Comparison of ENCODE assay signal across 15 cellular contexts in the genomic region with DNA sequence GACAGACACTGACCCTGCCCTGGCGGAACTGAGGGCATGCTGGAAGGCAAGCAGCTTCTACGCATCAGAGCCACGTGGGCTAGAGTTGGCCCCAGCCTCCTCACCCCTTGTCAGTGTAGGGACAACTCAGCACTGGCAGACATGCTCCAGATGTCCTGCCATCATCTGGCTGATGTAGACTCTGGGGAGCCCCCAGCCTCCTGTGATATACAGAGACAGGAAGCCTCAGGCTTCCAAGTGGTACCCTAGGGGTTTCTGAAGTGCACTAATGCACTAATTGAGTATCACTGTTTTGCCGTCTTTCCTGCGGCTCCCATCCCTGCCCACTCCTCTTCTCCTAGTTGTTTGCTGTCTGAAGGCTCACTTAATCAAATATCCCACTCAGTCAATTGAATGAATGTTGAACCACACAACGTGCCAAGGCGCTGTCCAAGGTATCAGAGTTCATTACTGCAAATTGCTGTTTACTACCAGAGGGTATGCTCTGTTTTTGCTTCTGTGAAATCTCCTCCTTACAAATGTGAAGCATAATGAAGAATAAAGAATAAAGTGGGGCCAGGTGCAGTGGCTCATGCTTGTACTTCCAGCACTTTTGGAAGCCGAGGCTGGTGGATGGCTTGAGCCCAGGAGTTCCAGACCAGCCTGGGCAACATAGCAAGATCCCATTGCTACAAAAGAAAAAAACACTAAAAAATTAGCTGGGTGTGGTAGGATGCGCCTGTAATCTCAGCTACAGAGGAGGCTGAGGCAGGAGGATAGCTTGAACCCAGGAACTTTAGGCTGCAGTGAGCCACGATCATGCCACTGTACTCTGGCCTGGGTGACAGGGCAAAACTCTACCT.
A peak's percentile ranks its signal among the peaks of the same experiment; 100 is the strongest.
DNase-seq lines count a peak whose midpoint lies in the region; ATAC-seq and TF ChIP-seq lines count a peak whose summit lies in the region.
"Had no signal": no experiment of that assay in that cellular context is flagged by ENCODE, and none has a peak within 500 bp of the region (broad histone marks: within the 10 kb centered on the region; RNA-seq: fewer than 3 reads in every experiment).

No MANE protein-coding gene starts in this region.

- no peaks in the 10 kb centered on the region for H3K79me2 ChIP-seq in DND-41 (ENCODE audit: insufficient read depth, low read length)

- no peak overlapping the region for H3K4me2 ChIP-seq in DND-41 (ENCODE audit: insufficient read depth, low read length)

- no peaks in the 10 kb centered on the region for H4K20me1 ChIP-seq in DND-41 (ENCODE audit: insufficient read depth, low read length)

- H3K27ac ChIP-seq in DND-41 (ENCODE audit: low read length), result no peak overlapping the region
- no peak overlapping the region for H3K27ac ChIP-seq in thyroid gland

- H3K27me3 ChIP-seq in DND-41 (ENCODE audit: insufficient read depth, low read length, poor library complexity) (no peaks in the 10 kb centered on the region), thyroid gland (no peaks in the 10 kb centered on the region)

- TF ChIP-seq CTCF in DND-41 (IDR thresholded peaks at IDR 0.05; ENCODE audit: borderline replicate concordance, extremely low read depth, low read length, poor library complexity, severe bottlenecking) (no peak), thyroid gland (IDR thresholded peaks at IDR 0.05) (no peak)

- DNase-seq in DND-41 (peak; percentile 35), NCI-H128 (lab: John Stamatoyannopoulos, UW; ENCODE audit: unreplicated experiment) (peak; percentile 75), amniotic epithelial cell (ENCODE audit: low read depth) (peak; percentile 36), iPS-NIHi7 (ENCODE audit: extremely low spot score) (peak; percentile 33), DMS153 treated with DMSO at 0.1 percent for 48 hours (lab: John Stamatoyannopoulos, UW; ENCODE audit: unreplicated experiment) (no peak), thyroid gland (no peak)
- DNase-seq in stimulated activated naive CD4-positive, alpha-beta T cell (lab: John Stamatoyannopoulos, UW), result no peak
- DNase-seq: activated naive CD8-positive, alpha-beta T cell treated with anti-CD3 and anti-CD28 coated beads for 36 hours; CD8-positive, alpha-beta memory T cell; mammary epithelial cell; NCI-H2029; stimulated activated naive B cell treated with anti-CD40 and anti-IgM and Interleukin-4, amounts not matched to agents 10 μg/mL and 1 μg/mL and 100 μg/mL, for 72 hours; T-helper 9 cell had no signal

- no peak overlapping the region for H2AFZ ChIP-seq in DND-41 (ENCODE audit: low read depth, low read length)

- H3K36me3 ChIP-seq in DND-41 (ENCODE audit: insufficient read depth, low read length), result no peaks in the 10 kb centered on the region
- no peaks in the 10 kb centered on the region for H3K36me3 ChIP-seq in thyroid gland

- ATAC-seq in DND-41 (ENCODE audit: insufficient read depth, low read depth) (0 out of 3 replicates have a peak, but pooled peaks have one; percentile 35), GM21526 (IDR thresholded peaks at IDR 0.05; ENCODE audit: low FRiP score, unreplicated experiment) (no peak)
- ATAC-seq: Panc1; stimulated activated naive B cell treated with anti-CD40 and anti-IgM and Interleukin-4, amounts not matched to agents 10 μg/mL and 1 μg/mL and 100 μg/mL, for 72 hours had no signal

- no peaks in the 10 kb centered on the region for H3K9me3 ChIP-seq in DND-41 (ENCODE audit: insufficient read depth, low read length, severe bottlenecking)
- H3K9me3 ChIP-seq in thyroid gland, result no peaks in the 10 kb centered on the region

- H3K9ac ChIP-seq in DND-41 (ENCODE audit: low read depth, low read length), result no peak overlapping the region

- no peak overlapping the region for H3K4me3 ChIP-seq in DND-41 (ENCODE audit: low read depth in 1 of 2, low read length in 2 of 2)
- no peak overlapping the region for H3K4me3 ChIP-seq in thyroid gland (replicated peaks in 1 of 3)

- intact Hi-C loops in thyroid gland (cut with DNase I), result no loop called here

- TF ChIP-seq POLR2A in thyroid gland (IDR thresholded peaks at IDR 0.05), result no peak

- H3K4me1 ChIP-seq in DND-41 (ENCODE audit: insufficient read depth, low read length) (no peaks in the 10 kb centered on the region), thyroid gland (no peaks in the 10 kb centered on the region)

- WGBS in thyroid gland, 2 donors, result 63 to 65% methylated on average over 9 to 10 of the region's 10 CpGs

Comparison
In these comparisons a context has a peak if more than half of its experiments do, and no peak if none do; other contexts are left out.
1. DNase-seq: peak in DND-41 (single experiment), NCI-H128 (single experiment), amniotic epithelial cell (single experiment) and iPS-NIHi7 (single experiment); none in stimulated activated naive CD4-positive, alpha-beta T cell (0 of 6), DMS153 treated with DMSO at 0.1 percent for 48 hours (single experiment) and thyroid gland (0 of 2).